ENCODE assay signal across 14 cellular contexts in the genomic region with DNA sequence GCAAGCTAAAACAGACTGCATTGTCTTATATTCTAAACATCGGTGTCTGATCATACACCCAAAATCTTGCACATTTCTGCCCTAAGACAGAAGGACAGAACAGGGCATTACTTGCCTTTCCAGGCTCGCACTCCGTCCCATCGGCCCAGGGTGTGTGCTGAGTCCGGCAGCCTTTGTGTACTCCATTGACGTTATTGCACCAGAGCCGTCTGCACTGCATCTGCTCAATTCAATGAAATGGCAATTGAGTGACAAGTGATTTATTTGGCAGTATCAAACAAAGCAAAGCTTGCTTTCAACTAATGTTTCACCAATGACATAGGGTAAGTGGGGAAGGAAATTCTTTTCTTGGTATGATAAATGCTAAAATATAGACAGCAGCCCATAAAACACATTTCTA.
DNase-seq lines count a peak whose midpoint lies in the region; ATAC-seq and TF ChIP-seq lines count a peak whose summit lies in the region.
"Had no signal": no experiment of that assay in that cellular context is flagged by ENCODE, and none has a peak within 500 bp of the region (broad histone marks: within the 10 kb centered on the region; RNA-seq: fewer than 3 reads in every experiment).

No MANE protein-coding gene starts in this region.

- H3K4me3 Mint-ChIP-seq in nephron = no peak overlapping the region
- H3K4me3 Mint-ChIP-seq: CD8-positive, alpha-beta memory T cell had no signal

- H3K36me3 Mint-ChIP-seq in nephron (ENCODE audit: low read depth) = peaks cover 82% of the 10 kb centered on the region
- H3K36me3 Mint-ChIP-seq: CD8-positive, alpha-beta memory T cell had no signal

- peaks cover 25% of the 10 kb centered on the region for H3K4me1 Mint-ChIP-seq in nephron
- H3K4me1 Mint-ChIP-seq: CD8-positive, alpha-beta memory T cell had no signal

- no peaks in the 10 kb centered on the region for H3K27me3 Mint-ChIP-seq in nephron (ENCODE audit: low read depth)
- H3K27me3 Mint-ChIP-seq: CD8-positive, alpha-beta memory T cell had no signal

- TF ChIP-seq CTCF in nephron (IDR thresholded peaks at IDR 0.05; ENCODE audit: unreplicated experiment in 3 of 3) = no peak

- no peaks in the 10 kb centered on the region for H3K9me3 Mint-ChIP-seq in nephron

- ATAC-seq in GM21786 (IDR thresholded peaks at IDR 0.05; ENCODE audit: unreplicated experiment) (no peak), HG03378 (IDR thresholded peaks at IDR 0.05; ENCODE audit: unreplicated experiment) (no peak)

- H3K27ac Mint-ChIP-seq in nephron = peak overlapping the region; percentile 4 to 61 (median 41)
- H3K27ac Mint-ChIP-seq: CD8-positive, alpha-beta memory T cell had no signal

- DNase-seq in NCI-H510A treated with DMSO at 0.1 percent for 48 hours (lab: John Stamatoyannopoulos, UW) = peak; percentile 16
- DNase-seq in NCI-H510A (lab: John Stamatoyannopoulos, UW) = no peak
- DNase-seq in SHP77 treated with DMSO at 0.1 percent for 48 hours (lab: John Stamatoyannopoulos, UW) = peak; percentile 34
- DNase-seq in GDM1 (lab: John Stamatoyannopoulos, UW) = no peak
- DNase-seq: 8988T; AML-193; Caco-2; CD8-positive, alpha-beta memory T cell; DND-41; GF-D8; HCEC 1CT had no signal

Comparison
In these comparisons a context has a peak if more than half of its experiments do, and no peak if none do; other contexts are left out.
1. DNase-seq: peak in NCI-H510A treated with DMSO at 0.1 percent for 48 hours (single experiment) and SHP77 treated with DMSO at 0.1 percent for 48 hours (single experiment); none in NCI-H510A (single experiment) and GDM1 (single experiment).